ENCODE assay signal across 24 cellular contexts in the genomic region with DNA sequence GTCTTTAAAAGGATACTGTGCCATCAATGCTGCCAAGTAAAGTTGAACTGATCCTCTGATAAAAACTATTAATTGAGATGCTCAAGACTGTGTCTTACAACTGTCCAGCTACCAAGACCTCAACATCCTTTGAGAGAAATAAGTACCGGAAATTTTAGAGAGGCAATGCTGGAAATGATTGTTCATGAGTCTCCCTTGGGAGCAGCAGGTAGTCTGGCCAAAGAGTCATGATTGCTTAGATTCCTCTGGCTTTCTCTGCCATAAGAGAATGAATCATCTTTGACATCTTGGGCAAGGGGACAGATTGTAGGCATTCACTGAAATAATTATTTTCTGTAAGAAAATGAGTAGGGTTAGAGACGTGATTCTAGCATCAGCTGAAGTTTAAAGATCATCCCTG.
A peak's percentile ranks its signal among the peaks of the same experiment; 100 is the strongest.
DNase-seq lines count a peak whose midpoint lies in the region; ATAC-seq, FAIRE-seq and TF ChIP-seq lines count a peak whose summit lies in the region.
"Had no signal": no experiment of that assay in that cellular context is flagged by ENCODE, and none has a peak within 500 bp of the region (broad histone marks: within the 10 kb centered on the region; RNA-seq: fewer than 3 reads in every experiment).

No MANE protein-coding gene starts in this region.

- H3K27ac ChIP-seq in ACC112 (ENCODE audit: low read depth, low read length) (peak overlapping the region; percentile 42), tibial nerve (peak overlapping the region in 1 of 4 donors; percentile 31)
- H3K27ac ChIP-seq: BLaER1, dorsolateral prefrontal cortex, HL-60, RWPE1, transverse colon had no signal

- DNase-seq in MG63 (peak; percentile 57), bronchial epithelial cell (ENCODE audit: low read depth) (peak; percentile 5), iris pigment epithelial cell (ENCODE audit: low read depth) (peak; percentile 65), NCI-H128 (lab: John Stamatoyannopoulos, UW; ENCODE audit: unreplicated experiment) (no peak), tibial nerve (ENCODE audit: low spot score in 2 of 2) (no peak), HTR-8/SVneo (ENCODE audit: insufficient read length, low spot score) (no peak)
- DNase-seq: activated B cell treated with CpG ODN at 0.5 μM for 24 hours; activated CD4-positive, alpha-beta T cell treated with anti-CD3 and anti-CD28 coated beads, Interleukin-2, amount 50 U/mL, for 4 hours; activated effector memory CD4-positive, alpha-beta T cell treated with anti-CD3 and anti-CD28 coated beads, Interleukin-2, amount 50 U/mL, for 16 hours; activated naive CD8-positive, alpha-beta T cell treated with anti-CD3 and anti-CD28 coated beads, Interleukin-2, amount 50 U/mL, for 24 hours; central memory CD4-positive, alpha-beta T cell; dorsolateral prefrontal cortex; GOT3; naive B cell; NCI-H524; nucleus accumbens; transverse colon had no signal

- TF ChIP-seq CTCF in bronchial epithelial cell (IDR thresholded peaks at IDR 0.05; ENCODE audit: insufficient read depth, low read length, severe bottlenecking) (no peak), tibial nerve (IDR thresholded peaks at IDR 0.05) (no peak)

- no peak for TF ChIP-seq POLR2A in tibial nerve (IDR thresholded peaks at IDR 0.05)

- H3K27me3 ChIP-seq in ACC112 (ENCODE audit: insufficient read depth, low read length) (no peaks in the 10 kb centered on the region), MG63 (no peaks in the 10 kb centered on the region), bronchial epithelial cell (ENCODE audit: control insufficient read depth, insufficient read depth, low read length) (no peaks in the 10 kb centered on the region), tibial nerve (no peaks in the 10 kb centered on the region)
- H3K27me3 ChIP-seq: BLaER1, transverse colon had no signal

- H2AFZ ChIP-seq in ACC112 (ENCODE audit: low read length, unreplicated experiment) = no peak overlapping the region

- H3K9me3 ChIP-seq in MG63 (no peaks in the 10 kb centered on the region), tibial nerve (peaks cover 0 to 3% (median 2%) of the 10 kb centered on the region in 4 donors)
- H3K9me3 ChIP-seq: BLaER1, transverse colon had no signal

- H3K4me3 ChIP-seq in ACC112 (ENCODE audit: low read depth, low read length) (peak overlapping the region; percentile 47), MG63 (no peak overlapping the region), bronchial epithelial cell (ENCODE audit: low read depth, low read length) (no peak overlapping the region), tibial nerve (no peak overlapping the region)
- H3K4me3 ChIP-seq: BLaER1, dorsolateral prefrontal cortex, transverse colon had no signal

- H3K36me3 ChIP-seq in ACC112 (ENCODE audit: insufficient read depth, low read length) (no peaks in the 10 kb centered on the region), MG63 (no peaks in the 10 kb centered on the region), bronchial epithelial cell (ENCODE audit: control insufficient read depth, insufficient read depth, low read length) (no peaks in the 10 kb centered on the region), tibial nerve (no peaks in the 10 kb centered on the region)
- H3K36me3 ChIP-seq: BLaER1, transverse colon had no signal

- no peaks in the 10 kb centered on the region for H3K79me2 ChIP-seq in ACC112 (ENCODE audit: control insufficient read depth, insufficient read depth, low read length, unreplicated experiment)

- ATAC-seq in HG02938 (IDR thresholded peaks at IDR 0.05; ENCODE audit: unreplicated experiment) = no peak
- ATAC-seq: activated naive CD8-positive, alpha-beta T cell treated with anti-CD3 and anti-CD28 coated beads, Interleukin-2, amount 50 U/mL, for 24 hours; SK-N-SH treated with all-trans-retinoic acid at 6 μM for 48 hours had no signal

- no peak for FAIRE-seq in bronchial epithelial cell (lab: Jason Lieb, UNC)
- FAIRE-seq in HTR-8/SVneo (lab: Jason Lieb, UNC) = no peak
- FAIRE-seq: endothelial cell of umbilical vein had no signal

- 62 to 64% methylated on average over 2 of the region's 2 CpGs for WGBS in tibial nerve, 2 donors

- H3K4me1 ChIP-seq in ACC112 (ENCODE audit: control insufficient read depth, insufficient read depth, low read length, unreplicated experiment) = peaks cover 23% of the 10 kb centered on the region
- H3K4me1 ChIP-seq in tibial nerve = no peaks in the 10 kb centered on the region
- H3K4me1 ChIP-seq: BLaER1, transverse colon had no signal

- TF ChIP-seq EP300 in tibial nerve (IDR thresholded peaks at IDR 0.05) = peak in 1 of 2 donors; percentile 40

Comparison
In these comparisons a context has a peak if more than half of its experiments do, and no peak if none do; other contexts are left out.
1. DNase-seq: peak in MG63 (single experiment), bronchial epithelial cell (single experiment) and iris pigment epithelial cell (single experiment); none in NCI-H128 (single experiment), tibial nerve (0 of 2) and HTR-8/SVneo (single experiment).